8 cellular contexts compared by ENCODE assay signal in the genomic region with DNA sequence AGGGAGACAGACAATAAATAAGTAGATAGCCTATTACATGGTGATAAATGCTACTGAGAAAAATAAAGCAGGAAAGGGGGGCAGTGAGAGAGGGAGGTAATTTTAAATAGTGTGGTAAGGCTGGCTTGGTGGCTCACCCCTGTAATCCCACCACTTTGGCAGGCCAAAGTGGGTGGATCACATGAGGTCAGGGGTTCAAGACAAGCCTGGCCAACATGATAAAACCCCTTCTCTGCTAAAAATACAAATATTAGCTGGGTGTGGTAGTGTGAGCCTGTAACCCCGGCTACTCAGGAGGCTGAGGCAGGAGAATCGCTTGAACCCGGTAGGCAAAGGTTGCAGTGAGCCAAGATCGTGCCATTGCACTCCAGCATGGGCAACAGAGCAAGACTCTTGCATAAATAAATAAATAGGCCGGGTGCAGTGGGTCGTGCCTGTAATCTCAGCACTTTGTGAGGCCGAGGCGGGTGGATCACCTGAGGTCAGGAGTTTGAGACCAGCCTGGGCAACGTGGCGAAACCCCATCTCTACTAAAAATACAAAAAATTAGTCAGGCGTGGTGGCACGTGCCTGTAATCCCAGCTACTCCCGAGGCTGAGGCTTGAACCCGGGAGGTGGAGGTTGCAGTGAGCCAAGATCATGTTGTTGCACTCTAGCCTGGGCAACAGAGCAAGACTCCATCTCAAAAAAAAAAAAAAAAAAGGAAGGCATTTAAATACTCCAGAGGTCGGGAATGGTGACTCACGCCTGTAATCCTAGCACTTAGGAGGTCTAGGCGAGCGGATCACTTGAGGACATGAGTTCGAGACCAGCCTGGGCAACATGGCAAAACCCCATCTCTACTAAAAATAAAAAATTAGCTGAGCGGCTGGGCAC. TPM values are rescaled to one million over a fixed set of nuclear protein-coding genes. Genes with fewer than 3 reads are reported as not detected.
DNase-seq lines count a peak whose midpoint lies in the region; ATAC-seq and TF ChIP-seq lines count a peak whose summit lies in the region.
"Not testable (repeated sequence)": the region's sequence is repeated elsewhere in the genome, so short reads cannot be mapped to it uniquely, and the experiment has no call there.

No MANE protein-coding gene starts in this region.

- peaks cover 25% of the 10 kb centered on the region for H3K4me1 Mint-ChIP-seq in activated CD4-positive, alpha-beta memory T cell treated with anti-CD3 and anti-CD28 coated beads, Interleukin-2, amount 10 ng/mL, durations not matched to agents 7 days and 5 days
- peaks cover 39% of the 10 kb centered on the region for H3K4me1 Mint-ChIP-seq in activated naive CD8-positive, alpha-beta T cell treated with anti-CD3 and anti-CD28 coated beads, Interleukin-2, amount 50 U/mL, for 24 hours
- peaks cover 19% of the 10 kb centered on the region for H3K4me1 Mint-ChIP-seq in mesothelial cell of epicardium

- H3K9ac ChIP-seq in HUES48 (ENCODE audit: low read depth, low read length), result not testable (repeated sequence)

- H3K27ac ChIP-seq in HUES48 (ENCODE audit: low read depth, low read length), result peak overlapping the region; percentile 69
- not testable (repeated sequence) for H3K27ac ChIP-seq in SJCRH30
- H3K27ac ChIP-seq in cardiac muscle cell, result peak overlapping the region; percentile 40
- H3K27ac ChIP-seq in vagina, result peak overlapping the region; percentile 95

- intact Hi-C loops in vagina (cut with DNase I), result not testable (repeated sequence)

- H3K36me3 ChIP-seq in HUES48 (ENCODE audit: control insufficient read depth, insufficient read depth, low read length); SJCRH30; cardiac muscle cell; vagina: not testable (repeated sequence)

- POLR2A ChIA-PET in activated CD4-positive, alpha-beta memory T cell treated with anti-CD3 and anti-CD28 coated beads, Interleukin-2, amount 10 ng/mL, durations not matched to agents 7 days and 5 days (lab: Charles Lee), result interaction anchor here (13.5 kb wide), 1 partner anchor 16 kb away, joined by 343 read pairs; a partner anchor contains a TSS

- H3K4me3 ChIP-seq in HUES48 (ENCODE audit: low read depth, low read length); cardiac muscle cell; vagina: not testable (repeated sequence)
- H3K4me3 ChIP-seq in SJCRH30, result peak overlapping the region; percentile 85

- DNase-seq in Caki2 (ENCODE audit: low read depth), result peak; percentile 90
- not testable (repeated sequence) for DNase-seq in SJCRH30; activated CD4-positive, alpha-beta memory T cell treated with anti-CD3 and anti-CD28 coated beads, Interleukin-2, amount 10 ng/mL, durations not matched to agents 7 days and 5 days; activated naive CD8-positive, alpha-beta T cell treated with anti-CD3 and anti-CD28 coated beads, Interleukin-2, amount 50 U/mL, for 24 hours; cardiac muscle cell (ENCODE audit: low read depth in 1 of 2, low spot score in 1 of 2); mesothelial cell of epicardium (ENCODE audit: low spot score in 2 of 2, unreplicated experiment in 2 of 2); vagina (ENCODE audit: extremely low spot score in 2 of 2)

- H3K9me3 ChIP-seq in HUES48 (ENCODE audit: control insufficient read depth, insufficient read depth, low read length); SJCRH30 (replicated peaks); cardiac muscle cell (ENCODE audit: low read depth); vagina: not testable (repeated sequence)

- not testable (repeated sequence) for TF ChIP-seq POLR2A in vagina (IDR thresholded peaks at IDR 0.05)

- TF ChIP-seq CTCF in cardiac muscle cell (IDR thresholded peaks at IDR 0.05; ENCODE audit: low read depth, low read length); mesothelial cell of epicardium (IDR thresholded peaks at IDR 0.05; ENCODE audit: unreplicated experiment); vagina (IDR thresholded peaks at IDR 0.05): not testable (repeated sequence)

- H3K27me3 ChIP-seq in HUES48 (ENCODE audit: control insufficient read depth, insufficient read depth, low read length); SJCRH30; cardiac muscle cell; vagina: not testable (repeated sequence)

- H3K36me3 Mint-ChIP-seq in activated CD4-positive, alpha-beta memory T cell treated with anti-CD3 and anti-CD28 coated beads, Interleukin-2, amount 10 ng/mL, durations not matched to agents 7 days and 5 days (ENCODE audit: low read depth); mesothelial cell of epicardium: not testable (repeated sequence)
- H3K36me3 Mint-ChIP-seq in activated naive CD8-positive, alpha-beta T cell treated with anti-CD3 and anti-CD28 coated beads, Interleukin-2, amount 50 U/mL, for 24 hours (ENCODE audit: low read depth), result peaks cover 19% of the 10 kb centered on the region

- not testable (repeated sequence) for H3K9me3 Mint-ChIP-seq in activated CD4-positive, alpha-beta memory T cell treated with anti-CD3 and anti-CD28 coated beads, Interleukin-2, amount 10 ng/mL, durations not matched to agents 7 days and 5 days; activated naive CD8-positive, alpha-beta T cell treated with anti-CD3 and anti-CD28 coated beads, Interleukin-2, amount 50 U/mL, for 24 hours; mesothelial cell of epicardium

- CTCF ChIA-PET in activated CD4-positive, alpha-beta memory T cell treated with anti-CD3 and anti-CD28 coated beads, Interleukin-2, amount 10 ng/mL, durations not matched to agents 7 days and 5 days (lab: Charles Lee), result interaction anchor here (0.6 kb wide), 1 partner anchor 18 kb away, joined by 4 read pairs; no protein-coding TSS in a partner anchor

- H3K27me3 Mint-ChIP-seq in activated CD4-positive, alpha-beta memory T cell treated with anti-CD3 and anti-CD28 coated beads, Interleukin-2, amount 10 ng/mL, durations not matched to agents 7 days and 5 days; activated naive CD8-positive, alpha-beta T cell treated with anti-CD3 and anti-CD28 coated beads, Interleukin-2, amount 50 U/mL, for 24 hours; mesothelial cell of epicardium (ENCODE audit: low read depth): not testable (repeated sequence)

- in situ Hi-C loops in Caki2 (cut with HindIII; ENCODE audit: low pct_unique_long_range_greater_than_20kb, low sequenced_read_pairs), result not testable (repeated sequence)

- H3K4me1 ChIP-seq in HUES48 (ENCODE audit: control insufficient read depth, insufficient read depth, low read length), result peaks cover 34% of the 10 kb centered on the region
- H3K4me1 ChIP-seq in SJCRH30, result not testable (repeated sequence)
- peaks cover 18% of the 10 kb centered on the region for H3K4me1 ChIP-seq in cardiac muscle cell (ENCODE audit: low read depth)
- peaks cover 60% of the 10 kb centered on the region for H3K4me1 ChIP-seq in vagina

- peak overlapping the region; percentile 35 for H3K27ac Mint-ChIP-seq in activated CD4-positive, alpha-beta memory T cell treated with anti-CD3 and anti-CD28 coated beads, Interleukin-2, amount 10 ng/mL, durations not matched to agents 7 days and 5 days
- peak overlapping the region; percentile 56 for H3K27ac Mint-ChIP-seq in activated naive CD8-positive, alpha-beta T cell treated with anti-CD3 and anti-CD28 coated beads, Interleukin-2, amount 50 U/mL, for 24 hours
- H3K27ac Mint-ChIP-seq in mesothelial cell of epicardium, result peak overlapping the region; percentile 20

- not testable (repeated sequence) for ATAC-seq in activated naive CD8-positive, alpha-beta T cell treated with anti-CD3 and anti-CD28 coated beads, Interleukin-2, amount 50 U/mL, for 24 hours

- not testable (repeated sequence) for H3K4me3 Mint-ChIP-seq in activated CD4-positive, alpha-beta memory T cell treated with anti-CD3 and anti-CD28 coated beads, Interleukin-2, amount 10 ng/mL, durations not matched to agents 7 days and 5 days; activated naive CD8-positive, alpha-beta T cell treated with anti-CD3 and anti-CD28 coated beads, Interleukin-2, amount 50 U/mL, for 24 hours; mesothelial cell of epicardium

RNA-seq across cellular contexts. Expression of a gene that starts 2.4 kb away (rescaled TPM):
- total RNA-seq in Caki2 (2014; rRNA removed; shearing (Covaris generic); ENCODE audit: low replicate concordance), result 7.9 and 29.2 TPM in 2 replicates
- total RNA-seq in SJCRH30 (2014; rRNA removed; shearing (Covaris generic)), result 25.7 and 31.1 TPM in 2 replicates
- total RNA-seq in activated CD4-positive, alpha-beta memory T cell treated with anti-CD3 and anti-CD28 coated beads, Interleukin-2, amount 10 ng/mL, durations not matched to agents 7 days and 5 days, result 10 to 100 TPM; 24.2 to 25.0 TPM
- 12.3 and 25.9 TPM in 2 replicates for total RNA-seq in cardiac muscle cell
- polyA plus RNA-seq in cardiac muscle cell, result 30.6 and 46.7 TPM in 2 replicates
- total RNA-seq in mesothelial cell of epicardium, result 37.3 to 43.8 TPM (median 37.4 TPM) in 3 replicates
- total RNA-seq in vagina, result 24.1 TPM

RNA-seq across cellular contexts. Expression of a gene that starts 14.3 kb away (rescaled TPM):
- 26.4 and 32.3 TPM in 2 replicates for total RNA-seq in Caki2 (2014; rRNA removed; shearing (Covaris generic); ENCODE audit: low replicate concordance)
- total RNA-seq in SJCRH30 (2014; rRNA removed; shearing (Covaris generic)), result 23.0 and 23.5 TPM in 2 replicates
- 10 to 100 TPM; 74.8 to 75.5 TPM for total RNA-seq in activated CD4-positive, alpha-beta memory T cell treated with anti-CD3 and anti-CD28 coated beads, Interleukin-2, amount 10 ng/mL, durations not matched to agents 7 days and 5 days
- total RNA-seq in cardiac muscle cell (34.5 and 41.3 TPM in 2 replicates), mesothelial cell of epicardium (35.0 to 36.5 TPM (median 36.1 TPM) in 3 replicates), vagina (36.8 TPM)
- 60.6 and 66.8 TPM in 2 replicates for polyA plus RNA-seq in cardiac muscle cell
